18 cellular contexts compared by ENCODE assay signal in the genomic region with DNA sequence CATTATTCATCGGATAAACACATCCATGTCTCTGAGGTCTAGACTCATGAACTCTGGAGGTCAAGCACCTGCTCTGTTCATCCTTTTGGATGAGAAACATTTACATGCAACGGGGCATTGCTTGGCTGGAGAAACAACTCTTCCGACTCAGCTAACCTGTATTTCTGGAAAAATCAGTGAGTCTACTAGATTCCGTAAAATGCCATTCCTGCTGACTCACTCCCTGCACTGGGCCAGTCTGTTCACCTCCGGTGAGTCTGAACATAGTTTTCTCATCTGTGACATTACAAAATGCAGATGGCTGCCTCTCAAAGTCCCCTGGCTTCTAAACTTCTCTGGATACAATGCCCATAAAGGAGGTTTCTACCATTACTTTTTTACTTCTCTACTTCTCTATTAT.
DNase-seq lines count a peak whose midpoint lies in the region; ATAC-seq and TF ChIP-seq lines count a peak whose summit lies in the region.
"Had no signal": no experiment of that assay in that cellular context is flagged by ENCODE, and none has a peak within 500 bp of the region (broad histone marks: within the 10 kb centered on the region; RNA-seq: fewer than 3 reads in every experiment).

No MANE protein-coding gene starts in this region.

- no peaks in the 10 kb centered on the region for H3K27me3 ChIP-seq in aorta (ENCODE audit: control insufficient read depth in 1 of 2, insufficient read depth in 2 of 2, low read length in 1 of 2)
- H3K27me3 ChIP-seq: brain microvascular endothelial cell had no signal

- no peak overlapping the region for H3K27ac ChIP-seq in aorta (ENCODE audit: low read depth in 1 of 2, low read length in 2 of 2)
- H3K27ac ChIP-seq: brain microvascular endothelial cell had no signal

- WGBS in aorta, 2 donors: 81 to 82% methylated on average over 5 of the region's 5 CpGs

- H3K4me3 ChIP-seq in epithelial cell of esophagus (ENCODE audit: low read length) (no peak overlapping the region), aorta (ENCODE audit: low read length in 2 of 2) (no peak overlapping the region)

- no peaks in the 10 kb centered on the region for H3K36me3 ChIP-seq in aorta (ENCODE audit: control insufficient read depth in 1 of 2, insufficient read depth in 2 of 2, low read length in 1 of 2)
- H3K36me3 ChIP-seq: brain microvascular endothelial cell had no signal

- DNase-seq in ACHN (peak; percentile 74), M059J (ENCODE audit: low read depth) (peak; percentile 59), epithelial cell of esophagus (ENCODE audit: low read depth) (peak; percentile 98), lung microvascular endothelial cell (ENCODE audit: low read depth in 2 of 2) (peak; percentile 52 to 55), NOMO-1 (lab: John Stamatoyannopoulos, UW; ENCODE audit: unreplicated experiment in 2 of 2) (no peak), aorta (no peak)
- DNase-seq: activated B cell treated with CpG ODN at 0.5 μM for 24 hours; activated gamma-delta T cell; brain microvascular endothelial cell; CD4-positive, alpha-beta T cell; effector memory CD8-positive, alpha-beta T cell; EL; HFFc6; NCI-H187 treated with DMSO at 0.1 percent for 48 hours; NCI-H524; posterior cingulate gyrus had no signal

- no peak for TF ChIP-seq CTCF in epithelial cell of esophagus (IDR thresholded peaks at IDR 0.05; ENCODE audit: insufficient read depth, low read depth, low read length, missing control alignments)

- in situ Hi-C loops in ACHN (cut with HindIII; ENCODE audit: low pct_ligation_motif_present, low pct_unique_long_range_greater_than_20kb, low sequenced_read_pairs): no loop called here

- ATAC-seq in aorta (ENCODE audit: low FRiP score): no peak
- no peak for ATAC-seq in HG02981 (IDR thresholded peaks at IDR 0.05; ENCODE audit: unreplicated experiment)
- no peak for ATAC-seq in GM19455 (IDR thresholded peaks at IDR 0.05; ENCODE audit: unreplicated experiment)
- ATAC-seq: effector memory CD8-positive, alpha-beta T cell had no signal

- intact Hi-C loops in aorta (cut with DNase I): no loop called here

- no peaks in the 10 kb centered on the region for H3K4me1 ChIP-seq in aorta (ENCODE audit: control insufficient read depth in 1 of 2, insufficient read depth in 2 of 2, low read length in 2 of 2)

- H3K9me3 ChIP-seq in aorta (ENCODE audit: control insufficient read depth, low read length): no peaks in the 10 kb centered on the region

Comparison
In these comparisons a context has a peak if more than half of its experiments do, and no peak if none do; other contexts are left out.
1. DNase-seq: peak in ACHN (single experiment), M059J (single experiment), epithelial cell of esophagus (single experiment) and lung microvascular endothelial cell (2 of 2); none in NOMO-1 (0 of 2) and aorta (0 of 2).